8 cellular contexts compared by ENCODE assay signal in genomic region chr20:63518946-63519764, GRCh38. TPM values are rescaled to one million over a fixed set of nuclear protein-coding genes. Genes with fewer than 3 reads are reported as not detected.
DNase-seq lines count a peak whose midpoint lies in the region; ATAC-seq, FAIRE-seq and TF ChIP-seq lines count a peak whose summit lies in the region.

No MANE protein-coding gene starts in this region.

- FAIRE-seq in keratinocyte (lab: Jason Lieb, UNC) = no peak

- peaks cover 6% of the 10 kb centered on the region for H3K27me3 Mint-ChIP-seq in stimulated activated naive CD8-positive, alpha-beta T cell treated with anti-CD3 and anti-CD28 coated beads, Interleukin-15, amount 100 ng/mL, for 72 hours

- dilution Hi-C loops in keratinocyte (cut with MboI; ENCODE audit: extremely low pct_ligation_motif_present, low sequenced_read_pairs) = no loop called here

- H3K9me1 ChIP-seq in keratinocyte (ENCODE audit: control insufficient read depth, extremely low read depth, insufficient read depth, low read length) = no peaks in the 10 kb centered on the region

- peak overlapping the region; percentile 79 to 81 for H3K4me3 Mint-ChIP-seq in stimulated activated naive CD8-positive, alpha-beta T cell treated with anti-CD3 and anti-CD28 coated beads, Interleukin-15, amount 100 ng/mL, for 72 hours

- peak overlapping the region; percentile 37 to 51 for H3K27ac Mint-ChIP-seq in stimulated activated naive CD8-positive, alpha-beta T cell treated with anti-CD3 and anti-CD28 coated beads, Interleukin-15, amount 100 ng/mL, for 72 hours

- H3K36me3 ChIP-seq in HUES64 (ENCODE audit: insufficient read depth, low read length) (peaks cover 20% of the 10 kb centered on the region), keratinocyte (ENCODE audit: control insufficient read depth in 2 of 2, extremely low read depth in 1 of 2, insufficient read depth in 2 of 2, low read length in 2 of 2) (peaks cover 11 to 19% of the 10 kb centered on the region in 2 experiments)

- WGBS in HUES64 = 48% methylated on average over 41 of the region's 41 CpGs

- TF ChIP-seq CTCF in astrocyte of the cerebellum (IDR thresholded peaks at IDR 0.05; ENCODE audit: low read depth, low read length, missing control alignments) = no peak
- TF ChIP-seq CTCF in keratinocyte (optimal IDR thresholded peaks at IDR 0.05 in 1 of 3, IDR thresholded peaks at IDR 0.05 in 1 of 3, conservative IDR thresholded peaks at IDR 0.05 in 1 of 3; ENCODE audit: extremely low read depth in 1 of 3, insufficient read depth in 2 of 3, low read length in 3 of 3) = no peak

- DNase-seq in astrocyte of the cerebellum (ENCODE audit: low read depth) (no peak), keratinocyte (ENCODE audit: low read depth, low spot score) (no peak), nucleus accumbens (lab: John Stamatoyannopoulos, UW) (no peak), A172 (ENCODE audit: low spot score) (no peak)
- no peak for DNase-seq in stimulated activated naive CD8-positive, alpha-beta T cell treated with anti-CD3 and anti-CD28 coated beads, Interleukin-15, amount 100 ng/mL, for 72 hours

- H3K9me3 ChIP-seq in HUES64 (ENCODE audit: insufficient read depth, low read depth, low read length) (peaks cover 9% of the 10 kb centered on the region; the same call in 1 of the 2 replicates), keratinocyte (ENCODE audit: control insufficient read depth, low read depth, low read length) (peaks cover 6% of the 10 kb centered on the region)

- H3K27me3 ChIP-seq in HUES64 (ENCODE audit: insufficient read depth, low read length) (peaks cover 14% of the 10 kb centered on the region), keratinocyte (ENCODE audit: control insufficient read depth, extremely low read depth, insufficient read depth, low read length) (no peaks in the 10 kb centered on the region)

- ATAC-seq in stimulated activated naive CD8-positive, alpha-beta T cell treated with anti-CD3 and anti-CD28 coated beads, Interleukin-15, amount 100 ng/mL, for 72 hours = peak; percentile 2
- ATAC-seq in GM21723 (IDR thresholded peaks at IDR 0.05; ENCODE audit: unreplicated experiment) (no peak), HG02571 (IDR thresholded peaks at IDR 0.05; ENCODE audit: unreplicated experiment) (no peak)

- H3K4me3 ChIP-seq in HUES64 (ENCODE audit: low read length) (peak overlapping the region; percentile 95), astrocyte of the cerebellum (ENCODE audit: low read depth, low read length) (peak overlapping the region; percentile 83), keratinocyte (ENCODE audit: control insufficient read depth in 2 of 3, extremely low read depth in 1 of 3, insufficient read depth in 2 of 3, low read depth in 1 of 3, low read length in 3 of 3) (peak overlapping the region; percentile 46 to 96 (median 72))

- peak overlapping the region; percentile 73 for H3K9ac ChIP-seq in HUES64 (ENCODE audit: low read depth, low read length)
- peak overlapping the region; percentile 86 for H3K9ac ChIP-seq in keratinocyte (ENCODE audit: control insufficient read depth, extremely low read depth, insufficient read depth, low read length)

- H4K20me1 ChIP-seq in keratinocyte (ENCODE audit: control insufficient read depth, extremely low read depth, insufficient read depth, low read length) = peaks cover 16% of the 10 kb centered on the region

- peak overlapping the region; percentile 82 for H3K4me2 ChIP-seq in keratinocyte (ENCODE audit: control insufficient read depth, extremely low read depth, insufficient read depth, low read depth, low read length)

- H3K79me2 ChIP-seq in keratinocyte (ENCODE audit: control insufficient read depth, insufficient read depth, low read length) = peaks cover 20% of the 10 kb centered on the region

- in situ Hi-C loops in astrocyte of the cerebellum (cut with HindIII; ENCODE audit: low sequenced_read_pairs) = no loop called here

- H3K9me3 Mint-ChIP-seq in stimulated activated naive CD8-positive, alpha-beta T cell treated with anti-CD3 and anti-CD28 coated beads, Interleukin-15, amount 100 ng/mL, for 72 hours = peaks cover 13 to 27% of the 10 kb centered on the region in 2 donors

- peaks cover 37% of the 10 kb centered on the region for H3K4me1 Mint-ChIP-seq in stimulated activated naive CD8-positive, alpha-beta T cell treated with anti-CD3 and anti-CD28 coated beads, Interleukin-15, amount 100 ng/mL, for 72 hours

- H3K27ac ChIP-seq in HUES64 (ENCODE audit: low read depth, low read length) (no peak overlapping the region), keratinocyte (ENCODE audit: control insufficient read depth, insufficient read depth, low read length) (no peak overlapping the region)

- H2AFZ ChIP-seq in keratinocyte (ENCODE audit: control insufficient read depth, low read length) = peak overlapping the region; percentile 83

- H3K4me1 ChIP-seq in HUES64 (ENCODE audit: insufficient read depth, low read length) (0 out of 2 replicates have a peak, but pooled peaks cover 9% of the 10 kb centered on the region), keratinocyte (ENCODE audit: control insufficient read depth, extremely low read depth, insufficient read depth, low read length) (peaks cover 10% of the 10 kb centered on the region)

RNA-seq across cellular contexts. Expression of gene PPDPF, which starts 1.4 kb away (rescaled TPM):
- polyA plus RNA-seq in HUES64 (2013, experiment 1 of 2) = 133 TPM
- polyA plus RNA-seq in HUES64 (2013, experiment 2 of 2) = 191 TPM
- 8.8 to 68.4 TPM (median 16.4 TPM) in 3 replicates for polyA plus RNA-seq in keratinocyte
- 71.8 TPM for polyA plus RNA-seq in keratinocyte (2011; ENCODE audit: low read depth)
- 29.1 and 150 TPM in 2 replicates for polyA plus RNA-seq in keratinocyte (2011; cell fraction: cytosol; rRNA removed)
- polyA plus RNA-seq in keratinocyte (2011; cell fraction: nucleus; rRNA removed) = 14.0 and 23.8 TPM in 2 replicates
- 239 and 414 TPM in 2 replicates for polyA plus RNA-seq in keratinocyte (2012; ENCODE audit: low replicate concordance)
- 5.2 to 107 TPM (median 12.5 TPM) in 3 replicates for polyA minus RNA-seq in keratinocyte
- polyA minus RNA-seq in keratinocyte (2011; cell fraction: cytosol; rRNA and poly(A)+ RNA removed) = 879 TPM
- 20.5 and 25.3 TPM in 2 replicates for polyA minus RNA-seq in keratinocyte (2011; cell fraction: nucleus; rRNA and poly(A)+ RNA removed)
- 67.4 and 70.6 TPM in 2 replicates for total RNA-seq in A172 (2014; rRNA removed; shearing (Covaris generic))

RNA-seq across cellular contexts. Expression of gene PTK6, which starts 18.0 kb away (rescaled TPM):
- 0.15 TPM for polyA plus RNA-seq in HUES64 (2013, experiment 1 of 2)
- not detected for polyA plus RNA-seq in HUES64 (2013, experiment 2 of 2)
- 28.5 to 38.9 TPM (median 37.0 TPM) in 3 replicates for polyA plus RNA-seq in keratinocyte
- 10.8 TPM for polyA plus RNA-seq in keratinocyte (2011; ENCODE audit: low read depth)
- 29.9 and 50.4 TPM in 2 replicates for polyA plus RNA-seq in keratinocyte (2011; cell fraction: cytosol; rRNA removed)
- 63.1 and 87.1 TPM in 2 replicates for polyA plus RNA-seq in keratinocyte (2011; cell fraction: nucleus; rRNA removed)
- 32.1 and 36.7 TPM in 2 replicates for polyA plus RNA-seq in keratinocyte (2012; ENCODE audit: low replicate concordance)
- polyA minus RNA-seq in keratinocyte = 18.9 to 27.3 TPM (median 23.5 TPM) in 3 replicates
- 51.6 TPM for polyA minus RNA-seq in keratinocyte (2011; cell fraction: cytosol; rRNA and poly(A)+ RNA removed)
- 26.2 and 30.3 TPM in 2 replicates for polyA minus RNA-seq in keratinocyte (2011; cell fraction: nucleus; rRNA and poly(A)+ RNA removed)
- total RNA-seq in A172 (2014; rRNA removed; shearing (Covaris generic)) = 2.0 and 2.4 TPM in 2 replicates

RNA-seq across cellular contexts. Expression of gene EEF1A2, which starts 20.3 kb away (rescaled TPM):
- polyA plus RNA-seq in HUES64 (2013, experiment 1 of 2) = 6.7 TPM
- 8.9 TPM for polyA plus RNA-seq in HUES64 (2013, experiment 2 of 2)
- polyA plus RNA-seq in keratinocyte = 0.12 to 0.77 TPM (median 0.31 TPM) in 3 replicates
- polyA plus RNA-seq in keratinocyte (2011; ENCODE audit: low read depth) = 23.8 TPM
- polyA plus RNA-seq in keratinocyte (2011; cell fraction: cytosol; rRNA removed) = 1.7 and 1.9 TPM in 2 replicates
- polyA plus RNA-seq in keratinocyte (2011; cell fraction: nucleus; rRNA removed) = 2.0 and 2.6 TPM in 2 replicates
- polyA plus RNA-seq in keratinocyte (2012; ENCODE audit: low replicate concordance) = 0.99 and 20.9 TPM in 2 replicates
- 0.33 to 0.82 TPM in 2 of 3 replicates, not detected in the other for polyA minus RNA-seq in keratinocyte
- 3.6 TPM for polyA minus RNA-seq in keratinocyte (2011; cell fraction: cytosol; rRNA and poly(A)+ RNA removed)
- 1.6 and 2.1 TPM in 2 replicates for polyA minus RNA-seq in keratinocyte (2011; cell fraction: nucleus; rRNA and poly(A)+ RNA removed)
- total RNA-seq in A172 (2014; rRNA removed; shearing (Covaris generic)) = 88.1 and 91.0 TPM in 2 replicates

RNA-seq across cellular contexts. Expression of gene SRMS, which starts 28.4 kb away (rescaled TPM):
- polyA plus RNA-seq in HUES64 (2013, experiment 1 of 2) = not detected
- 0.19 TPM for polyA plus RNA-seq in HUES64 (2013, experiment 2 of 2)
- polyA plus RNA-seq in keratinocyte = 0.10 to 0.32 TPM (median 0.14 TPM) in 3 replicates
- polyA plus RNA-seq in keratinocyte (2011; ENCODE audit: low read depth) = not detected
- 0.05 and 0.30 TPM in 2 replicates for polyA plus RNA-seq in keratinocyte (2011; cell fraction: cytosol; rRNA removed)
- 0.52 and 0.97 TPM in 2 replicates for polyA plus RNA-seq in keratinocyte (2011; cell fraction: nucleus; rRNA removed)
- 0.28 TPM in 1 of 2 replicates, not detected in the other for polyA plus RNA-seq in keratinocyte (2012; ENCODE audit: low replicate concordance)
- polyA minus RNA-seq in keratinocyte = 0.13 to 1.3 TPM in 2 of 3 replicates, not detected in the other
- not detected for polyA minus RNA-seq in keratinocyte (2011; cell fraction: cytosol; rRNA and poly(A)+ RNA removed)
- 0.53 and 0.54 TPM in 2 replicates for polyA minus RNA-seq in keratinocyte (2011; cell fraction: nucleus; rRNA and poly(A)+ RNA removed)
- not detected in 2 replicates for total RNA-seq in A172 (2014; rRNA removed; shearing (Covaris generic))

RNA-seq across cellular contexts. Expression of gene FNDC11, which starts 34.8 kb away (rescaled TPM):
- 1.2 TPM for polyA plus RNA-seq in HUES64 (2013, experiment 1 of 2)
- polyA plus RNA-seq in HUES64 (2013, experiment 2 of 2) = 1.7 TPM
- polyA plus RNA-seq in keratinocyte = 0.48 to 0.84 TPM (median 0.55 TPM) in 3 replicates
- polyA plus RNA-seq in keratinocyte (2011; ENCODE audit: low read depth) = not detected
- polyA plus RNA-seq in keratinocyte (2011; cell fraction: cytosol; rRNA removed) = 0.43 and 0.79 TPM in 2 replicates
- 1.3 and 3.7 TPM in 2 replicates for polyA plus RNA-seq in keratinocyte (2011; cell fraction: nucleus; rRNA removed)
- polyA plus RNA-seq in keratinocyte (2012; ENCODE audit: low replicate concordance) = 0.55 and 0.81 TPM in 2 replicates
- polyA minus RNA-seq in keratinocyte = 0.22 to 0.39 TPM (median 0.30 TPM) in 3 replicates
- polyA minus RNA-seq in keratinocyte (2011; cell fraction: cytosol; rRNA and poly(A)+ RNA removed) = not detected
- polyA minus RNA-seq in keratinocyte (2011; cell fraction: nucleus; rRNA and poly(A)+ RNA removed) = 0.47 and 0.84 TPM in 2 replicates
- total RNA-seq in A172 (2014; rRNA removed; shearing (Covaris generic)) = 1.8 and 2.9 TPM in 2 replicates
